ENCODE assay signal across 1 cellular context in genomic region chr6:73644941-73645591, GRCh38.
TF ChIP-seq lines count a peak whose summit lies in the region.

No MANE protein-coding gene starts in this region.

TF ChIP-seq in endothelial cell of umbilical vein, 7 proteins besides CTCF, POLR2A, EP300 and RAD21:
- TF ChIP-seq MAX (IDR thresholded peaks at IDR 0.05; ENCODE audit: insufficient read depth, insufficient read length) (no peak), FOS (IDR thresholded peaks at IDR 0.05; ENCODE audit: borderline replicate concordance, insufficient read depth, low read length) (no peak), EZH2 (IDR thresholded peaks at IDR 0.05; ENCODE audit: borderline replicate concordance, low read depth, low read length, severe bottlenecking) (no peak), JUN (IDR thresholded peaks at IDR 0.05; ENCODE audit: borderline replicate concordance, insufficient read depth, insufficient read length, low read depth) (no peak), MYC (IDR thresholded peaks at IDR 0.05; ENCODE audit: low read depth, low read length) (no peak), GATA2 (IDR thresholded peaks at IDR 0.05; ENCODE audit: insufficient read depth, insufficient read length, low read depth, low read length) (no peak), POLR2AphosphoS5 (IDR thresholded peaks at IDR 0.05; ENCODE audit: insufficient read depth, low read depth, low read length) (no peak)
TF ChIP-seq in endothelial cell of umbilical vein: peak in this region for 0.
